Comparison of ENCODE assay signal across 8 cellular contexts in genomic region chr9:124659099-124659659, GRCh38.
DNase-seq lines count a peak whose midpoint lies in the region; ATAC-seq, FAIRE-seq and TF ChIP-seq lines count a peak whose summit lies in the region.

No MANE protein-coding gene starts in this region.

- peaks cover 49% of the 10 kb centered on the region for H3K4me1 ChIP-seq in Loucy (ENCODE audit: insufficient read depth, low read length, poor library complexity, severe bottlenecking)
- peaks cover 37% of the 10 kb centered on the region for H3K4me1 ChIP-seq in astrocyte (ENCODE audit: insufficient read depth, low read length)
- H3K4me1 ChIP-seq in right cardiac atrium (ENCODE audit: control insufficient read depth, insufficient read depth, low read length) = no peaks in the 10 kb centered on the region

- peak; percentile 66 for FAIRE-seq in astrocyte (lab: Jason Lieb, UNC)

- H3K4me1 Mint-ChIP-seq in astrocyte (ENCODE audit: low read depth, unreplicated experiment) = peaks cover 40% of the 10 kb centered on the region
- peaks cover 45% of the 10 kb centered on the region for H3K4me1 Mint-ChIP-seq in progenitor cell of endocrine pancreas (ENCODE audit: low read depth)

- TF ChIP-seq CTCF in Loucy (conservative IDR thresholded peaks at IDR 0.05; ENCODE audit: low read length) = no peak
- no peak for TF ChIP-seq CTCF in astrocyte (IDR thresholded peaks at IDR 0.05; ENCODE audit: insufficient read depth, low read depth, low read length)
- no peak for TF ChIP-seq CTCF in progenitor cell of endocrine pancreas (IDR thresholded peaks at IDR 0.05; ENCODE audit: unreplicated experiment)

- H2AFZ ChIP-seq in Loucy (ENCODE audit: low read length) (no peak overlapping the region), astrocyte (ENCODE audit: low read depth, low read length) (no peak overlapping the region)

- H3K36me3 Mint-ChIP-seq in astrocyte (ENCODE audit: low read depth, unreplicated experiment) (no peaks in the 10 kb centered on the region), progenitor cell of endocrine pancreas (ENCODE audit: insufficient read depth) (peaks cover 6% of the 10 kb centered on the region)

- H3K4me2 ChIP-seq in Loucy (ENCODE audit: low read depth, low read length, poor library complexity, severe bottlenecking) = peak overlapping the region; percentile 71
- H3K4me2 ChIP-seq in astrocyte (ENCODE audit: low read length) = peak overlapping the region; percentile 93

- H3K27ac Mint-ChIP-seq in astrocyte (ENCODE audit: unreplicated experiment) = peak overlapping the region; percentile 99
- H3K27ac Mint-ChIP-seq in progenitor cell of endocrine pancreas = peak overlapping the region; percentile 99

- under 1% methylated on average over 15 of the region's 15 CpGs for WGBS in right cardiac atrium

- H3K79me2 ChIP-seq in Loucy (ENCODE audit: insufficient read depth, low read length) (peaks cover 58% of the 10 kb centered on the region), astrocyte (ENCODE audit: insufficient read depth, low read length) (peaks cover 59% of the 10 kb centered on the region)

- no peaks in the 10 kb centered on the region for H3K9me2 ChIP-seq in Loucy (replicated peaks; ENCODE audit: low read depth, low read length)

- H3K9me3 Mint-ChIP-seq in astrocyte (ENCODE audit: unreplicated experiment) = no peaks in the 10 kb centered on the region
- no peaks in the 10 kb centered on the region for H3K9me3 Mint-ChIP-seq in progenitor cell of endocrine pancreas (ENCODE audit: low read depth)

- no peaks in the 10 kb centered on the region for H3F3A ChIP-seq in Loucy (ENCODE audit: low read depth)

- H3K27ac ChIP-seq in astrocyte (ENCODE audit: low read depth, low read length) (peak overlapping the region; percentile 98), right cardiac atrium (ENCODE audit: low read length) (peak overlapping the region; percentile 49)

- H4K20me1 ChIP-seq in Loucy (ENCODE audit: insufficient read depth, low read length, poor library complexity, severe bottlenecking) (peaks cover 33% of the 10 kb centered on the region), astrocyte (ENCODE audit: insufficient read depth, low read length) (peaks cover 6% of the 10 kb centered on the region)

- H3K4me3 ChIP-seq in Loucy (ENCODE audit: low read length, poor library complexity, severe bottlenecking) = peak overlapping the region; percentile 86
- peak overlapping the region; percentile 97 for H3K4me3 ChIP-seq in astrocyte (ENCODE audit: insufficient read depth, low read depth, low read length)
- H3K4me3 ChIP-seq in right cardiac atrium (ENCODE audit: low read length) = peak overlapping the region; percentile 86

- no peaks in the 10 kb centered on the region for H3K36me3 ChIP-seq in Loucy (ENCODE audit: insufficient read depth, low read length)
- no peaks in the 10 kb centered on the region for H3K36me3 ChIP-seq in astrocyte (ENCODE audit: insufficient read depth, low read length)

- H3K9me3 ChIP-seq in Loucy (ENCODE audit: insufficient read depth, low read depth, low read length) (no peaks in the 10 kb centered on the region), astrocyte (ENCODE audit: insufficient read depth, low read depth, low read length) (no peaks in the 10 kb centered on the region), right cardiac atrium (ENCODE audit: control insufficient read depth, low read length) (no peaks in the 10 kb centered on the region)

- H3K9ac ChIP-seq in Loucy (ENCODE audit: low read depth, low read length, poor library complexity, severe bottlenecking) (peak overlapping the region; percentile 98), astrocyte (ENCODE audit: low read length) (peak overlapping the region; percentile 98)

- DNase-seq in COLO668 (lab: John Stamatoyannopoulos, UW; ENCODE audit: unreplicated experiment) (peak; percentile 83), SK-N-DZ (ENCODE audit: low spot score) (peak; percentile 82), astrocyte (ENCODE audit: low read depth) (peak; percentile 96), right cardiac atrium (peak; percentile 71 to 87 (median 87)), progenitor cell of endocrine pancreas (ENCODE audit: low spot score, unreplicated experiment) (peak; percentile 44)

- peak overlapping the region; percentile 92 for H3K4me3 Mint-ChIP-seq in astrocyte (ENCODE audit: unreplicated experiment)
- peak overlapping the region; percentile 93 for H3K4me3 Mint-ChIP-seq in progenitor cell of endocrine pancreas (ENCODE audit: low read depth)

- intact Hi-C loops in right cardiac atrium (cut with DNase I) = no loop called here

- H3K27me3 Mint-ChIP-seq in astrocyte (ENCODE audit: low read depth, unreplicated experiment) (no peaks in the 10 kb centered on the region), progenitor cell of endocrine pancreas (no peaks in the 10 kb centered on the region)

- H3K27me3 ChIP-seq in Loucy (ENCODE audit: insufficient read depth, low read length, poor library complexity, severe bottlenecking) (no peaks in the 10 kb centered on the region), astrocyte (ENCODE audit: insufficient read depth, low read length) (no peaks in the 10 kb centered on the region), right cardiac atrium (ENCODE audit: control insufficient read depth, insufficient read depth) (no peaks in the 10 kb centered on the region)

- ATAC-seq in GM21447 (IDR thresholded peaks at IDR 0.05; ENCODE audit: unreplicated experiment) (peak; percentile 54), right cardiac atrium (peak; percentile 85 to 90), GM19351 (IDR thresholded peaks at IDR 0.05; ENCODE audit: unreplicated experiment) (no peak)

Comparison
In these comparisons a context has a peak if more than half of its experiments do, and no peak if none do; other contexts are left out.
1. DNase-seq: peak in every context shown above with its lines; median percentile 96 in astrocyte; 87 in right cardiac atrium; 83 in COLO668; 82 in SK-N-DZ; 44 in progenitor cell of endocrine pancreas.